In genomic region chr5:6728011-6728794, GRCh38 we compare ENCODE assay signal across 8 cellular contexts. TPM values are rescaled to one million over a fixed set of nuclear protein-coding genes. Genes with fewer than 3 reads are reported as not detected.
DNase-seq lines count a peak whose midpoint lies in the region; ATAC-seq, FAIRE-seq and TF ChIP-seq lines count a peak whose summit lies in the region.

No MANE protein-coding gene starts in this region.

- 92 to 94% methylated on average over 17 of the region's 17 CpGs for WGBS in pancreas, 2 donors
- WGBS in right lobe of liver (ENCODE audit: insufficient coverage, low coverage, low lambda C conversion rate, missing lambda C conversion rate): 86% methylated on average over 8 of the region's 17 CpGs

- no peak overlapping the region for H3K4me3 Mint-ChIP-seq in activated naive CD8-positive, alpha-beta T cell treated with anti-CD3 and anti-CD28 coated beads for 36 hours

- H3K4me3 ChIP-seq in pancreas (no peak overlapping the region), right lobe of liver (no peak overlapping the region)

- DNase-seq in activated naive CD8-positive, alpha-beta T cell treated with anti-CD3 and anti-CD28 coated beads for 36 hours: no peak
- DNase-seq in pancreas: no peak
- no peak for DNase-seq in right lobe of liver
- DNase-seq in activated gamma-delta T cell treated with Interleukin-2 at 50 U/mL for 16 hours: no peak
- DNase-seq in midbrain (lab: John Stamatoyannopoulos, UW): no peak

- H3K27ac ChIP-seq in pancreas (no peak overlapping the region), right lobe of liver (no peak overlapping the region)

- H3K4me1 ChIP-seq in pancreas (peaks cover 8 to 38% (median 22%) of the 10 kb centered on the region in 3 donors), right lobe of liver (peaks cover 0 to 43% (median 24%) of the 10 kb centered on the region in 4 donors)

- no peak for FAIRE-seq in pancreas (lab: Jason Lieb, UNC)

- peak overlapping the region; percentile 81 for H3K27ac Mint-ChIP-seq in activated naive CD8-positive, alpha-beta T cell treated with anti-CD3 and anti-CD28 coated beads for 36 hours

- peaks cover 33% of the 10 kb centered on the region for H3K36me3 Mint-ChIP-seq in activated naive CD8-positive, alpha-beta T cell treated with anti-CD3 and anti-CD28 coated beads for 36 hours

- H3K27me3 ChIP-seq in pancreas (no peaks in the 10 kb centered on the region), right lobe of liver (no peaks in the 10 kb centered on the region)

- no peaks in the 10 kb centered on the region for H3K27me3 Mint-ChIP-seq in activated naive CD8-positive, alpha-beta T cell treated with anti-CD3 and anti-CD28 coated beads for 36 hours

- H3K4me1 Mint-ChIP-seq in activated naive CD8-positive, alpha-beta T cell treated with anti-CD3 and anti-CD28 coated beads for 36 hours: peaks cover 75% of the 10 kb centered on the region

- H3K9me3 ChIP-seq in pancreas (no peaks in the 10 kb centered on the region), right lobe of liver (no peaks in the 10 kb centered on the region)

- TF ChIP-seq POLR2A in right lobe of liver (IDR thresholded peaks at IDR 0.05): no peak

- no peaks in the 10 kb centered on the region for H3K36me3 ChIP-seq in pancreas
- no peaks in the 10 kb centered on the region for H3K36me3 ChIP-seq in right lobe of liver

- TF ChIP-seq CTCF in pancreas (IDR thresholded peaks at IDR 0.05) (no peak), right lobe of liver (IDR thresholded peaks at IDR 0.05) (no peak)

- no peaks in the 10 kb centered on the region for H3K9me3 Mint-ChIP-seq in activated naive CD8-positive, alpha-beta T cell treated with anti-CD3 and anti-CD28 coated beads for 36 hours

- ATAC-seq in GM18498 (IDR thresholded peaks at IDR 0.05; ENCODE audit: unreplicated experiment): peak; percentile 85
- ATAC-seq in GM21515 (IDR thresholded peaks at IDR 0.05; ENCODE audit: unreplicated experiment): peak; percentile 86
- peak; percentile 80 for ATAC-seq in HG03575 (IDR thresholded peaks at IDR 0.05; ENCODE audit: extremely low read depth, insufficient number of reproducible peaks, low FRiP score, unreplicated experiment)
- ATAC-seq in pancreas: no peak
- ATAC-seq in right lobe of liver: no peak

- intact Hi-C loops in pancreas (cut with DNase I) (no loop called here), right lobe of liver (cut with DNase I) (no loop called here)

RNA-seq across cellular contexts. Expression of gene TENT4A, which starts 15.0 kb away (rescaled TPM):
- total RNA-seq in activated naive CD8-positive, alpha-beta T cell treated with anti-CD3 and anti-CD28 coated beads for 36 hours: 10 to 100 TPM; 28.2 to 30.7 TPM
- total RNA-seq in pancreas (10 to 100 TPM in 1 of 6 donors, 1 to 10 TPM in 5; 7.0 to 13.5 (median 8.5) TPM), right lobe of liver (10 to 100 TPM in 4 of 6 experiments, 1 to 10 TPM in 2; 8.5 to 23.1 (median 13.2) TPM)
- polyA plus RNA-seq in pancreas: 10 to 100 TPM in 1 of 2 donors, 1 to 10 TPM in 1; 8.3 to 13.6 TPM

Comparison
In these comparisons a context has a peak if more than half of its experiments do, and no peak if none do; other contexts are left out.
1. ATAC-seq: peak in GM18498 (single experiment), GM21515 (single experiment) and HG03575 (single experiment); none in pancreas (0 of 4) and right lobe of liver (0 of 4).